In the genomic region with DNA sequence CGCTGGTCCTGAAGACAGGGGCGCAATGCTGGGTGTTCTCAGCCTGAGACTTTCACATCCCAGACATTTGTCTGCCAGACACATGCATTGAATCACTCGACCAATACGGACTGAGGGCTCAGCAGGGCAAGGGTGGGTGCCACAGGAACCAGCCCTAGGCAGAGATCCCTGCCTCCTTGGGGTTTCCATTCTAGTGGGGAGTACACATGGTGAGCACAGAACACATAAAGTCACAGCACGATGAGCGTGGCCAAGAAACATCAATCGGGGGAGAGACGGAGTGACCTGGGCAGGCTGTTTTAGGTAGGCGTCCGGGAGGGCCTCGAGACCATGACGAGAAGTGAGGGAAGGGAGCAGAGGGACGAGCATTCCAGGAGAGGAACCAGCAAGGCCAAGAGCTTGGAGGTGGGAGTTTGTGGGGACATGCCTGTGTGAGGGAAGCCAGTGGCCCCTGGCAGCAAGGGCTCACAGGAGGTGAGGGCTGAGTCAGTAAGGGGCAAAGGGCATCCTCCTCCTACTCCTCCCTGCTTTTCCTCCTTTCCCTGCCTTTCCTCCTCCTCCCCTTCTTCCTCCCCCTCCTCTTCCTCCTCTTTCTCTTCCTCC, we compare ENCODE assay signal across 1 cellular context.
TF ChIP-seq lines count a peak whose summit lies in the region.

No MANE protein-coding gene starts in this region.

TF ChIP-seq in HepG2, 621 proteins besides CTCF, POLR2A, EP300 and RAD21 (continued from another document and continues in another):
- TF ChIP-seq, protein P1, sequence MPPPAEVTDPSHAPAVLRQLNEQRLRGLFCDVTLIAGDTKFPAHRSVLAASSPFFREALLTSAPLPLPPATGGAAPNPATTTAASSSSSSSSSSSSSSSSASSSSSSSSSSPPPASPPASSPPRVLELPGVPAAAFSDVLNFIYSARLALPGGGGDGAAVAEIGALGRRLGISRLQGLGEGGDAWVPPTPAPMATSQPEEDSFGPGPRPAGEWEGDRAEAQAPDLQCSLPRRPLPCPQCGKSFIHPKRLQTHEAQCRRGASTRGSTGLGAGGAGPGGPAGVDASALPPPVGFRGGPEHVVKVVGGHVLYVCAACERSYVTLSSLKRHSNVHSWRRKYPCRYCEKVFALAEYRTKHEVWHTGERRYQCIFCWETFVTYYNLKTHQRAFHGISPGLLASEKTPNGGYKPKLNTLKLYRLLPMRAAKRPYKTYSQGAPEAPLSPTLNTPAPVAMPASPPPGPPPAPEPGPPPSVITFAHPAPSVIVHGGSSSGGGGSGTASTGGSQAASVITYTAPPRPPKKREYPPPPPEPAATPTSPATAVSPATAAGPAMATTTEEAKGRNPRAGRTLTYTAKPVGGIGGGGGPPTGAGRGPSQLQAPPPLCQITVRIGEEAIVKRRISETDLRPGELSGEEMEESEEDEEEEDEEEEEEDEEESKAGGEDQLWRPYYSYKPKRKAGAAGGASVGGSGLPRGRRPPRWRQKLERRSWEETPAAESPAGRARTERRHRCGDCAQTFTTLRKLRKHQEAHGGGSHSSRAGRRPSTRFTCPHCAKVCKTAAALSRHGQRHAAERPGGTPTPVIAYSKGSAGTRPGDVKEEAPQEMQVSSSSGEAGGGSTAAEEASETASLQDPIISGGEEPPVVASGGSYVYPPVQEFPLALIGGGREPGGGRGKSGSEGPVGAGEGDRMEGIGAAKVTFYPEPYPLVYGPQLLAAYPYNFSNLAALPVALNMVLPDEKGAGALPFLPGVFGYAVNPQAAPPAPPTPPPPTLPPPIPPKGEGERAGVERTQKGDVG (CRISPR knock-in tag; IDR thresholded peaks at IDR 0.05; ENCODE audit: borderline replicate concordance) = no peak
- peak; percentile 42; the same call in 1 of the 2 replicates for TF ChIP-seq TBX2 (CRISPR knock-in tag; IDR thresholded peaks at IDR 0.05; ENCODE audit: borderline replicate concordance)
- TF ChIP-seq BORCS8-MEF2B (CRISPR knock-in tag; IDR thresholded peaks at IDR 0.05) = no peak
- 0 out of 2 replicates have a peak, but pooled peaks have one; percentile 58 for TF ChIP-seq KDM4B (CRISPR knock-in tag; IDR thresholded peaks at IDR 0.05)
- TF ChIP-seq AGO2 (optimal IDR thresholded peaks at IDR 0.05; ENCODE audit: low read depth, low read length) = no peak
- TF ChIP-seq USF2 (IDR thresholded peaks at IDR 0.05; ENCODE audit: low read depth, low read length) = no peak
- TF ChIP-seq USF2 (CRISPR knock-in tag; IDR thresholded peaks at IDR 0.05; ENCODE audit: borderline replicate concordance) = no peak
- TF ChIP-seq MZF1 (CRISPR knock-in tag; IDR thresholded peaks at IDR 0.05; ENCODE audit: borderline replicate concordance) = no peak
- TF ChIP-seq ZFP36L1 (CRISPR knock-in tag; IDR thresholded peaks at IDR 0.05) = no peak
- TF ChIP-seq PRDM10 (CRISPR knock-in tag; IDR thresholded peaks at IDR 0.05; ENCODE audit: low read depth) = no peak
- peak; percentile 11; the same call in 1 of the 2 replicates for TF ChIP-seq ZGPAT (CRISPR knock-in tag; IDR thresholded peaks at IDR 0.05)
- no peak for TF ChIP-seq ARID2 (CRISPR knock-in tag; IDR thresholded peaks at IDR 0.05; ENCODE audit: borderline replicate concordance)
- no peak for TF ChIP-seq NFAT5 (CRISPR knock-in tag; IDR thresholded peaks at IDR 0.05)
- TF ChIP-seq, protein P2, sequence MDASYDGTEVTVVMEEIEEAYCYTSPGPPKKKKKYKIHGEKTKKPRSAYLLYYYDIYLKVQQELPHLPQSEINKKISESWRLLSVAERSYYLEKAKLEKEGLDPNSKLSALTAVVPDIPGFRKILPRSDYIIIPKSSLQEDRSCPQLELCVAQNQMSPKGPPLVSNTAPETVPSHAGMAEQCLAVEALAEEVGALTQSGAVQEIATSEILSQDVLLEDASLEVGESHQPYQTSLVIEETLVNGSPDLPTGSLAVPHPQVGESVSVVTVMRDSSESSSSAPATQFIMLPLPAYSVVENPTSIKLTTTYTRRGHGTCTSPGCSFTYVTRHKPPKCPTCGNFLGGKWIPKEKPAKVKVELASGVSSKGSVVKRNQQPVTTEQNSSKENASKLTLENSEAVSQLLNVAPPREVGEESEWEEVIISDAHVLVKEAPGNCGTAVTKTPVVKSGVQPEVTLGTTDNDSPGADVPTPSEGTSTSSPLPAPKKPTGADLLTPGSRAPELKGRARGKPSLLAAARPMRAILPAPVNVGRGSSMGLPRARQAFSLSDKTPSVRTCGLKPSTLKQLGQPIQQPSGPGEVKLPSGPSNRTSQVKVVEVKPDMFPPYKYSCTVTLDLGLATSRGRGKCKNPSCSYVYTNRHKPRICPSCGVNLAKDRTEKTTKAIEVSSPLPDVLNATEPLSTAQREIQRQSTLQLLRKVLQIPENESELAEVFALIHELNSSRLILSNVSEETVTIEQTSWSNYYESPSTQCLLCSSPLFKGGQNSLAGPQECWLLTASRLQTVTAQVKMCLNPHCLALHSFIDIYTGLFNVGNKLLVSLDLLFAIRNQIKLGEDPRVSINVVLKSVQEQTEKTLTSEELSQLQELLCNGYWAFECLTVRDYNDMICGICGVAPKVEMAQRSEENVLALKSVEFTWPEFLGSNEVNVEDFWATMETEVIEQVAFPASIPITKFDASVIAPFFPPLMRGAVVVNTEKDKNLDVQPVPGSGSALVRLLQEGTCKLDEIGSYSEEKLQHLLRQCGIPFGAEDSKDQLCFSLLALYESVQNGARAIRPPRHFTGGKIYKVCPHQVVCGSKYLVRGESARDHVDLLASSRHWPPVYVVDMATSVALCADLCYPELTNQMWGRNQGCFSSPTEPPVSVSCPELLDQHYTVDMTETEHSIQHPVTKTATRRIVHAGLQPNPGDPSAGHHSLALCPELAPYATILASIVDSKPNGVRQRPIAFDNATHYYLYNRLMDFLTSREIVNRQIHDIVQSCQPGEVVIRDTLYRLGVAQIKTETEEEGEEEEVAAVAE (CRISPR knock-in tag; IDR thresholded peaks at IDR 0.05; ENCODE audit: borderline replicate concordance) = 0 out of 2 replicates have a peak, but pooled peaks have one; percentile 13
- no peak for TF ChIP-seq ZBTB33 (CRISPR knock-in tag; IDR thresholded peaks at IDR 0.05)
- no peak for TF ChIP-seq ZFP36L2 (CRISPR knock-in tag; IDR thresholded peaks at IDR 0.05)
- TF ChIP-seq REXO4 (CRISPR knock-in tag; IDR thresholded peaks at IDR 0.05; ENCODE audit: borderline replicate concordance) = no peak
- no peak for TF ChIP-seq ZNF557 (CRISPR knock-in tag; IDR thresholded peaks at IDR 0.05)
- no peak for TF ChIP-seq ZNF207 (IDR thresholded peaks at IDR 0.05; ENCODE audit: borderline replicate concordance)
- TF ChIP-seq SALL2 (CRISPR knock-in tag; IDR thresholded peaks at IDR 0.05) = no peak
- TF ChIP-seq, protein P3, sequence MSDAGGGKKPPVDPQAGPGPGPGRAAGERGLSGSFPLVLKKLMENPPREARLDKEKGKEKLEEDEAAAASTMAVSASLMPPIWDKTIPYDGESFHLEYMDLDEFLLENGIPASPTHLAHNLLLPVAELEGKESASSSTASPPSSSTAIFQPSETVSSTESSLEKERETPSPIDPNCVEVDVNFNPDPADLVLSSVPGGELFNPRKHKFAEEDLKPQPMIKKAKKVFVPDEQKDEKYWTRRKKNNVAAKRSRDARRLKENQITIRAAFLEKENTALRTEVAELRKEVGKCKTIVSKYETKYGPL (CRISPR knock-in tag; IDR thresholded peaks at IDR 0.05) = no peak
- TF ChIP-seq HNRNPLL (IDR thresholded peaks at IDR 0.05; ENCODE audit: low read depth, low read length, poor library complexity, severe bottlenecking) = no peak
